23 cellular contexts compared by ENCODE assay signal in genomic region chr10:8588135-8588534, GRCh38.
"Had no signal": no experiment of that assay in that cellular context is flagged by ENCODE, and none has a peak within 500 bp of the region (broad histone marks: within the 10 kb centered on the region; RNA-seq: fewer than 3 reads in every experiment).

No MANE protein-coding gene starts in this region.

- H3K36me3 ChIP-seq: esophagus squamous epithelium, gastroesophageal sphincter, left lung, prostate gland, right lobe of liver, spleen, upper lobe of left lung, uterus had no signal

- H3K4me1 ChIP-seq: esophagus squamous epithelium, gastroesophageal sphincter, left lung, parathyroid adenoma, prostate gland, right lobe of liver, spleen, upper lobe of left lung, uterus had no signal

- H3K27ac Mint-ChIP-seq: dendritic cell treated with granulocyte-macrophage colony-stimulating factor and Interleukin-4, amounts not matched to agents 40 ng/mL and 50 ng/mL, for 4 days; effector memory CD8-positive, alpha-beta T cell; naive thymus-derived CD4-positive, alpha-beta T cell; nephron progenitor cell; stimulated activated naive B cell treated with anti-CD40 and anti-IgM and Interleukin-4, amounts not matched to agents 10 μg/mL and 1 μg/mL and 100 μg/mL, for 72 hours; stimulated activated naive CD8-positive, alpha-beta T cell treated with anti-CD3 and anti-CD28 coated beads, Interleukin-15, amount 100 ng/mL, for 72 hours had no signal

- H3K27me3 Mint-ChIP-seq: dendritic cell treated with granulocyte-macrophage colony-stimulating factor and Interleukin-4, amounts not matched to agents 40 ng/mL and 50 ng/mL, for 4 days had no signal

- H3K36me3 Mint-ChIP-seq: naive thymus-derived CD4-positive, alpha-beta T cell; stimulated activated naive B cell treated with anti-CD40 and anti-IgM and Interleukin-4, amounts not matched to agents 10 μg/mL and 1 μg/mL and 100 μg/mL, for 72 hours had no signal

- DNase-seq: effector memory CD8-positive, alpha-beta T cell; esophagus squamous epithelium; foreskin fibroblast; glutamatergic neuron; left lung; mesenchymal stem cell; naive thymus-derived CD4-positive, alpha-beta T cell; nephron progenitor cell; right lobe of liver; spleen; stimulated activated CD4-positive, alpha-beta T cell treated with anti-CD3 and anti-CD28 coated beads, Interleukin-15, amount 100 ng/mL, for 24 hours; stimulated activated CD4-positive, alpha-beta T cell treated with anti-CD3 and anti-CD28 coated beads, Interleukin-1b, Interleukin-23, amount 100 ng/mL, for 48 hours; stimulated activated CD4-positive, alpha-beta T cell treated with anti-CD3 and anti-CD28 coated beads, Interleukin-4, amount 100 ng/mL, for 24 hours; stimulated activated naive B cell treated with anti-CD40 and anti-IgM and Interleukin-4, amounts not matched to agents 10 μg/mL and 1 μg/mL and 100 μg/mL, for 72 hours; stimulated activated naive CD8-positive, alpha-beta T cell treated with anti-CD3 and anti-CD28 coated beads, Interleukin-15, amount 100 ng/mL, for 72 hours; substantia nigra; upper lobe of left lung; uterus had no signal

- H3K27ac ChIP-seq: esophagus squamous epithelium, gastroesophageal sphincter, left lung, parathyroid adenoma, prostate gland, right lobe of liver, spleen, upper lobe of left lung, uterus had no signal

- ATAC-seq: effector memory CD8-positive, alpha-beta T cell; gastroesophageal sphincter; left lung; naive thymus-derived CD4-positive, alpha-beta T cell; right lobe of liver; stimulated activated naive B cell treated with anti-CD40 and anti-IgM and Interleukin-4, amounts not matched to agents 10 μg/mL and 1 μg/mL and 100 μg/mL, for 72 hours; stimulated activated naive CD8-positive, alpha-beta T cell treated with anti-CD3 and anti-CD28 coated beads, Interleukin-15, amount 100 ng/mL, for 72 hours had no signal

- H3K27me3 ChIP-seq: gastroesophageal sphincter, left lung, right lobe of liver, spleen, upper lobe of left lung had no signal

- H3K4me3 Mint-ChIP-seq: dendritic cell treated with granulocyte-macrophage colony-stimulating factor and Interleukin-4, amounts not matched to agents 40 ng/mL and 50 ng/mL, for 4 days; effector memory CD8-positive, alpha-beta T cell; naive thymus-derived CD4-positive, alpha-beta T cell; nephron progenitor cell; stimulated activated naive B cell treated with anti-CD40 and anti-IgM and Interleukin-4, amounts not matched to agents 10 μg/mL and 1 μg/mL and 100 μg/mL, for 72 hours; stimulated activated naive CD8-positive, alpha-beta T cell treated with anti-CD3 and anti-CD28 coated beads, Interleukin-15, amount 100 ng/mL, for 72 hours had no signal

- H3K9me3 ChIP-seq: esophagus squamous epithelium, gastroesophageal sphincter, left lung, prostate gland, right lobe of liver, spleen, upper lobe of left lung, uterus had no signal

- H3K4me3 ChIP-seq: esophagus squamous epithelium, gastroesophageal sphincter, left lung, lung, prostate gland, right lobe of liver, spleen, upper lobe of left lung, uterus had no signal

- H3K4me1 Mint-ChIP-seq: stimulated activated naive B cell treated with anti-CD40 and anti-IgM and Interleukin-4, amounts not matched to agents 10 μg/mL and 1 μg/mL and 100 μg/mL, for 72 hours; stimulated activated naive CD8-positive, alpha-beta T cell treated with anti-CD3 and anti-CD28 coated beads, Interleukin-15, amount 100 ng/mL, for 72 hours had no signal

- H3K9me3 Mint-ChIP-seq: dendritic cell treated with granulocyte-macrophage colony-stimulating factor and Interleukin-4, amounts not matched to agents 40 ng/mL and 50 ng/mL, for 4 days; effector memory CD8-positive, alpha-beta T cell; naive thymus-derived CD4-positive, alpha-beta T cell; nephron progenitor cell; stimulated activated naive B cell treated with anti-CD40 and anti-IgM and Interleukin-4, amounts not matched to agents 10 μg/mL and 1 μg/mL and 100 μg/mL, for 72 hours; stimulated activated naive CD8-positive, alpha-beta T cell treated with anti-CD3 and anti-CD28 coated beads, Interleukin-15, amount 100 ng/mL, for 72 hours had no signal
